In the genomic region with DNA sequence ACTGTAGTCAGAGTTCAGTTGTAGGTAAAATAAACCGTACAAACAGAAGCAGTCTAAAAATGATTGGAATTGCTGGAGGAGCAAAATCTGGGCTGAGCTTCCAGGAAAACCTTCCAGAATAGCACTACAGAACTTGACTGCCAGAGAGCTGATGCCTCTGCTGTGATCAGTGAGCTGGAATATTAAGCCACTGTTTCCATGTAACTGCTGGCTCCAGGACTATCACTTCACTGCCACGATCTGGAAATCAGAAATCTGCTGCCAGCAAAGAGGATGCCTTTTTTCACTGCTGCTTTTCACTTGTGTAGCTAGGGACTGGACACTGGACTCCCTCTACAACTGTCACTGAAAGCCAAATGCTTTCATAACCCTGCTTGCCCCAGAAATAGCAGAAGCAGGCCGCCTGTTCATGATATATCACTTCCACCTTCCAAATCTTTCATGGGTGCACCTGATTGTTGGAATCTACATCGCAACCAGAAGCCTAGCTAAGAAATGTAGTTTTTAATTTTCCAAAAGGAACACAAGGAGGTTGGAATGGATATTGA, we compare ENCODE assay signal across 16 cellular contexts. TPM values are rescaled to one million over a fixed set of nuclear protein-coding genes. Genes with fewer than 3 reads are reported as not detected.
DNase-seq lines count a peak whose midpoint lies in the region; ATAC-seq, FAIRE-seq and TF ChIP-seq lines count a peak whose summit lies in the region.
"Had no signal": no experiment of that assay in that cellular context is flagged by ENCODE, and none has a peak within 500 bp of the region (broad histone marks: within the 10 kb centered on the region; RNA-seq: fewer than 3 reads in every experiment).

No MANE protein-coding gene starts in this region.

- RAD21 ChIA-PET in GM12878 (lab: Charles Lee; ENCODE audit: unreplicated experiment) = interaction anchor here (1.1 kb wide), 1 partner anchor 15 kb away, joined by 3 read pairs; no protein-coding TSS in a partner anchor

- H3K27ac ChIP-seq in right atrium auricular region (peak overlapping the region in 1 of 2 donors; percentile 45), GM12878 (ENCODE audit: control insufficient read depth, insufficient read depth) (no peak overlapping the region), right cardiac atrium (ENCODE audit: low read length) (peak overlapping the region; percentile 64), Karpas-422 (ENCODE audit: low read length) (no peak overlapping the region)
- H3K27ac ChIP-seq: BLaER1 treated with 17β-estradiol and CSF1 and Interleukin-3, amounts not matched to agents 10 nM and 100 nM had no signal

- BruUV-seq in GM12878 (replicated peaks; lab: Mats Ljungman, UMichigan) = no TSS peak

- intact Hi-C loops in Right ventricle myocardium inferior (cut with DNase I) = no loop called here
- intact Hi-C loops in GM12878 (cut with micrococcal nuclease; ENCODE audit: unreplicated experiment) = no loop called here
- intact Hi-C loops in right cardiac atrium (cut with DNase I) = no loop called here

- DNase-seq in Right ventricle myocardium inferior (ENCODE audit: missing footprints) = no peak
- no peak for DNase-seq in right atrium auricular region (ENCODE audit: low spot score)
- DNase-seq in GM12878 (ENCODE audit: low read depth, low spot score) = no peak
- no peak for DNase-seq in right cardiac atrium
- no peak for DNase-seq in stimulated activated naive CD4-positive, alpha-beta T cell (lab: John Stamatoyannopoulos, UW)
- DNase-seq in Karpas-422 = no peak
- DNase-seq in NCI-H524 (lab: John Stamatoyannopoulos, UW) = no peak
- DNase-seq in activated naive CD8-positive, alpha-beta T cell treated with anti-CD3 and anti-CD28 coated beads, Interleukin-2, amount 50 U/mL, for 24 hours = no peak
- DNase-seq: 8988T, NCI-H1092 treated with DMSO at 0.1 percent for 48 hours, NCI-H1694 treated with DMSO at 0.1 percent for 48 hours, NCI-H345, SIG-M5 had no signal

- H3K36me3 ChIP-seq in right atrium auricular region = no peaks in the 10 kb centered on the region
- H3K36me3 ChIP-seq in GM12878 (ENCODE audit: control insufficient read depth in 2 of 2, insufficient read depth in 2 of 2, low read length in 1 of 2) = no peaks in the 10 kb centered on the region
- H3K36me3 ChIP-seq in Karpas-422 (ENCODE audit: insufficient read depth, low read length) = no peaks in the 10 kb centered on the region
- H3K36me3 ChIP-seq: BLaER1 treated with 17β-estradiol and CSF1 and Interleukin-3, amounts not matched to agents 10 nM and 100 nM had no signal

- ATAC-seq in Right ventricle myocardium inferior (peak; percentile 26), GM12878 (peak; percentile 22; the same call in 1 of the 3 replicates), right cardiac atrium (no peak)
- ATAC-seq in activated naive CD8-positive, alpha-beta T cell treated with anti-CD3 and anti-CD28 coated beads, Interleukin-2, amount 50 U/mL, for 24 hours = no peak
- ATAC-seq: HCT116 had no signal

- H3K4me1 ChIP-seq in right atrium auricular region (no peaks in the 10 kb centered on the region), GM12878 (ENCODE audit: control insufficient read depth, insufficient read depth, low read length) (no peaks in the 10 kb centered on the region), right cardiac atrium (ENCODE audit: control insufficient read depth, insufficient read depth, low read length) (no peaks in the 10 kb centered on the region), Karpas-422 (ENCODE audit: low read length) (no peaks in the 10 kb centered on the region)

- H3K27me3 Mint-ChIP-seq in activated naive CD8-positive, alpha-beta T cell treated with anti-CD3 and anti-CD28 coated beads, Interleukin-2, amount 50 U/mL, for 24 hours = no peaks in the 10 kb centered on the region

- H3K36me3 Mint-ChIP-seq in activated naive CD8-positive, alpha-beta T cell treated with anti-CD3 and anti-CD28 coated beads, Interleukin-2, amount 50 U/mL, for 24 hours (ENCODE audit: low read depth) = no peaks in the 10 kb centered on the region

- no peak for TF ChIP-seq RAD21 in GM12878 (IDR thresholded peaks at IDR 0.05; ENCODE audit: insufficient read depth, low read depth, low read length)

- no peak overlapping the region for H3K9ac ChIP-seq in GM12878 (ENCODE audit: control insufficient read depth, insufficient read depth, low read length)
- H3K9ac ChIP-seq in Karpas-422 (ENCODE audit: low read length) = no peak overlapping the region
- H3K9ac ChIP-seq: BLaER1 treated with 17β-estradiol and CSF1 and Interleukin-3, amounts not matched to agents 10 nM and 100 nM had no signal

- no peaks in the 10 kb centered on the region for H3K9me2 ChIP-seq in Karpas-422 (replicated peaks; ENCODE audit: insufficient read depth, low read length)

- no peaks in the 10 kb centered on the region for H3K79me2 ChIP-seq in GM12878 (ENCODE audit: control insufficient read depth, insufficient read depth, low read length)
- no peaks in the 10 kb centered on the region for H3K79me2 ChIP-seq in Karpas-422 (ENCODE audit: low read length)

- H3K4me1 Mint-ChIP-seq in activated naive CD8-positive, alpha-beta T cell treated with anti-CD3 and anti-CD28 coated beads, Interleukin-2, amount 50 U/mL, for 24 hours = no peaks in the 10 kb centered on the region

- FAIRE-seq in GM12878 (lab: Jason Lieb, UNC) = peak; percentile 49
- FAIRE-seq: HTR-8/SVneo had no signal

- no peaks in the 10 kb centered on the region for H3K9me3 Mint-ChIP-seq in activated naive CD8-positive, alpha-beta T cell treated with anti-CD3 and anti-CD28 coated beads, Interleukin-2, amount 50 U/mL, for 24 hours

- H3K27me3 ChIP-seq in right atrium auricular region (no peaks in the 10 kb centered on the region), GM12878 (replicated peaks in 1 of 2; ENCODE audit: control insufficient read depth in 2 of 2, insufficient read depth in 2 of 2, low read length in 1 of 2) (no peaks in the 10 kb centered on the region; a peak in 1 of 4 replicates), right cardiac atrium (ENCODE audit: control insufficient read depth, insufficient read depth) (no peaks in the 10 kb centered on the region), Karpas-422 (ENCODE audit: low read length) (no peaks in the 10 kb centered on the region)

- H2AFZ ChIP-seq in GM12878 (ENCODE audit: control insufficient read depth, low read depth, low read length) = no peak overlapping the region
- H2AFZ ChIP-seq in Karpas-422 (ENCODE audit: low read length) = no peak overlapping the region

- H3K4me3 ChIP-seq in right atrium auricular region (no peak overlapping the region), GM12878 (no peak overlapping the region), right cardiac atrium (ENCODE audit: low read length) (no peak overlapping the region), Karpas-422 (ENCODE audit: low read length) (no peak overlapping the region)
- H3K4me3 ChIP-seq: BLaER1 treated with 17β-estradiol and CSF1 and Interleukin-3, amounts not matched to agents 10 nM and 100 nM had no signal

- H3K4me2 ChIP-seq in GM12878 (ENCODE audit: control insufficient read depth, insufficient read depth) (no peak overlapping the region), Karpas-422 (ENCODE audit: low read depth, low read length, poor library complexity, severe bottlenecking) (no peak overlapping the region)

- H3K9me3 ChIP-seq in right atrium auricular region (no peaks in the 10 kb centered on the region), GM12878 (replicated peaks; ENCODE audit: control insufficient read depth, insufficient read depth, low read length) (no peaks in the 10 kb centered on the region), right cardiac atrium (ENCODE audit: control insufficient read depth, low read length) (no peaks in the 10 kb centered on the region), Karpas-422 (ENCODE audit: low read length) (no peaks in the 10 kb centered on the region)

- 57% methylated on average over 4 of the region's 4 CpGs for WGBS in GM12878 (ENCODE audit: insufficient coverage, insufficient replicate concordance, low lambda C conversion rate, missing lambda C conversion rate)
- WGBS in right cardiac atrium = 39% methylated on average over 4 of the region's 4 CpGs

- POLR2A ChIA-PET in GM12878 (lab: Charles Lee) = no interaction called here

- CTCF ChIA-PET in GM12878 (lab: Yijun Ruan, JAX) = interaction anchor here (1.2 kb wide), 1 partner anchor 15 kb away, joined by 3 read pairs; no protein-coding TSS in a partner anchor

- TF ChIP-seq CTCF in right atrium auricular region (IDR thresholded peaks at IDR 0.05) = no peak
- TF ChIP-seq CTCF in GM12878 (IDR thresholded peaks at IDR 0.05 in 2 of 3, conservative IDR thresholded peaks at IDR 0.05 in 1 of 3; ENCODE audit: control insufficient read depth in 2 of 3, extremely low read depth in 1 of 3, insufficient read depth in 1 of 3, low read depth in 3 of 3, low read length in 3 of 3) = no peak

- H3K27ac Mint-ChIP-seq in activated naive CD8-positive, alpha-beta T cell treated with anti-CD3 and anti-CD28 coated beads, Interleukin-2, amount 50 U/mL, for 24 hours = no peak overlapping the region

- no peak overlapping the region for H3K4me3 Mint-ChIP-seq in activated naive CD8-positive, alpha-beta T cell treated with anti-CD3 and anti-CD28 coated beads, Interleukin-2, amount 50 U/mL, for 24 hours

- no peak for TF ChIP-seq EP300 in GM12878 (IDR thresholded peaks at IDR 0.05; ENCODE audit: borderline replicate concordance in 1 of 2, control insufficient read depth in 1 of 2, low read depth in 2 of 2, low read length in 2 of 2)

- no peaks in the 10 kb centered on the region for H4K20me1 ChIP-seq in GM12878 (ENCODE audit: control insufficient read depth, insufficient read depth)
- H4K20me1 ChIP-seq in Karpas-422 (ENCODE audit: insufficient read depth, low read depth, low read length) = no peaks in the 10 kb centered on the region
- H4K20me1 ChIP-seq: BLaER1 treated with 17β-estradiol and CSF1 and Interleukin-3, amounts not matched to agents 10 nM and 100 nM had no signal

- TF ChIP-seq POLR2A in GM12878 (IDR thresholded peaks at IDR 0.05; ENCODE audit: low read depth, low read length) = no peak

- in situ Hi-C loops in GM12878 (cut with MboI) = no loop called here

- SMC1A ChIA-PET in GM12878 (lab: Charles Lee; ENCODE audit: uncharacterized antibody, unreplicated experiment) = no interaction called here

RNA-seq across cellular contexts. Expression of a gene that starts 9.4 kb away (rescaled TPM):
- total RNA-seq in Right ventricle myocardium inferior (154 TPM), right atrium auricular region (100 to 1,000 TPM; 101 to 184 TPM), GM12878 (2014; rRNA removed) (48.0 and 60.5 TPM in 2 replicates), GM12878 (2014; rRNA removed; fragmentation: Illumina TruSeq; extraction: Trizol) (58.6 TPM in 2 replicates), GM12878 (2021) (41.7 and 43.8 TPM in 2 replicates), right cardiac atrium (10 to 100 TPM; 70.6 to 81.0 (median 75.0) TPM)
- total RNA-seq in GM12878 (2013; cell fraction: nucleolus; rRNA removed) = 56.0 and 56.5 TPM in 2 replicates
- polyA plus RNA-seq in GM12878 (2011; ENCODE audit: low read depth) = 22.0 TPM
- polyA plus RNA-seq in GM12878 (2011; rRNA removed) (105 and 171 TPM in 2 replicates), GM12878 (2014; fragmentation: Illumina TruSeq; extraction: Trizol) (58.0 and 75.1 TPM in 2 replicates), GM12878 (2014; fragmentation: Nextera tagmentation; extraction: Ambion mirVana) (10 to 100 TPM; 25.6 to 36.6 TPM), GM12878 (2014; rRNA removed) (51.2 and 55.8 TPM in 2 replicates), GM12878 (2016; fragmentation: Nextera tagmentation; extraction: Ambion mirVana) (10 to 100 TPM; 44.4 to 53.4 TPM), right cardiac atrium (66.8 TPM)
- 26.1 and 29.2 TPM in 2 replicates for polyA plus RNA-seq in GM12878 (2011; cell fraction: cytosol; rRNA removed)
- 32.0 and 35.7 TPM in 2 replicates for polyA plus RNA-seq in GM12878 (2011; cell fraction: nucleus; rRNA removed)
- 35.8 and 37.3 TPM in 2 replicates for polyA plus RNA-seq in GM12878 (2012)
- 34.6 and 61.8 TPM in 2 replicates for polyA minus RNA-seq in GM12878 (2011; rRNA and poly(A)+ RNA removed)
- 22.2 and 23.8 TPM in 2 replicates for polyA minus RNA-seq in GM12878 (2011; cell fraction: cytosol; rRNA and poly(A)+ RNA removed)
- polyA minus RNA-seq in GM12878 (2011; cell fraction: nucleus; rRNA and poly(A)+ RNA removed) = 11.6 and 21.0 TPM in 2 replicates
- total RNA-seq in Karpas-422 (2014; rRNA removed; shearing (Covaris generic); ENCODE audit: low replicate concordance) = 55.4 and 55.8 TPM in 2 replicates

Comparison
In these comparisons a context has a peak if more than half of its experiments do, and no peak if none do; other contexts are left out.
1. ATAC-seq: peak in Right ventricle myocardium inferior (single experiment) and GM12878 (single experiment); none in right cardiac atrium (0 of 2) and activated naive CD8-positive, alpha-beta T cell treated with anti-CD3 and anti-CD28 coated beads, Interleukin-2, amount 50 U/mL, for 24 hours (single experiment).